12 cellular contexts compared by ENCODE assay signal in the genomic region with DNA sequence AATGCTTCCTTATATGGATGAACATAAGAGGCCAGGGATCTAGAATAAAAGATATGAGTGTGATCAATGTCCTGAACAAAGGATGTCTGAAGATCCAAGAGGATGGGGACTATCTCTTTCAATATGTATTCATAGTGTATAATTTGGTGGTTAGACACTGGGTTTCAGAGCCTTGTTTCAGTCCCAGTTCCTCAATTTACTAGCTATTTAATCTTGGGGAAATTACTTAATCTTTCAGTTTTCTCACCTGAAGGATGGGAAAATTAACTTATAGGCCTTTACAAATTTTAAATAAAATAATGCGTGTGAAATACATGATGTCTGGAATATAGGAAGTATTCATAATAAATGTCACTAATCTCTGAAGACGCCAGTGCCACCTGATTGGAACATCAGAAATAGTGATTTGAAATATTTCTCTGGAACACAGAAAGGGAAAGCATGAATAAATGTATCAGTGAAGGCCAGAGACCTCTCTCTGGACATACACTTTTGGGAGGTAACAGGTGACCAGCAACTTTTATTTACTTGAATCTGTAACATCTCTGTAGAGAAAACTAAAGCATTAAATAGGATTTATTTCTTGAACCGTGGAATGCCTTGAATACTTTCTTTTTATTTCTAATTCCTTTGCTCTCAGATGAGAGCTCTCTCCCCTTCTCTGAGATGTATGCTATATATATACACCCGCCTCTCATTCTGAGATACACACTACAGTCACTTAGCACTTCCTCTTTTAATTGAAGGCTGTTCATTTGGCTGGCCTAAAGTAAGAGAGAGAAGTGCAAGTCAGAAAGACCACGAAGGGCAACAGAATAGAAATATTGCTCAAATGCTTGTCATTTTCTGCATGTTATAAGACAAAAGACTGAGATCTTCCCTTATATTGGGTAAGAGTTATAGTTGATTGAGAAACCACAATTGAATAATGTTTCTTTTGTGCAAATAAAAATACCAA.
DNase-seq lines count a peak whose midpoint lies in the region; ATAC-seq, FAIRE-seq and TF ChIP-seq lines count a peak whose summit lies in the region.
"Had no signal": no experiment of that assay in that cellular context is flagged by ENCODE, and none has a peak within 500 bp of the region (broad histone marks: within the 10 kb centered on the region; RNA-seq: fewer than 3 reads in every experiment).

No MANE protein-coding gene starts in this region.

- no peaks in the 10 kb centered on the region for H4K20me1 ChIP-seq in mammary epithelial cell (ENCODE audit: insufficient read depth, low read length)

- H2AFZ ChIP-seq in mammary epithelial cell (ENCODE audit: low read depth, low read length), result no peak overlapping the region

- H3K4me2 ChIP-seq in mammary epithelial cell (ENCODE audit: insufficient read depth, low read depth, low read length), result peak overlapping the region; percentile 52

- in situ Hi-C loops in mammary epithelial cell (cut with MboI; ENCODE audit: low sequenced_read_pairs in 2 of 2), result no loop called here

- H3K4me1 ChIP-seq in mammary epithelial cell (ENCODE audit: insufficient read depth, low read length), result peaks cover 16% of the 10 kb centered on the region

- H3K4me3 ChIP-seq in mammary epithelial cell (replicated peaks in 1 of 3; ENCODE audit: insufficient read depth in 1 of 3, low read depth in 2 of 3, low read length in 3 of 3), result no peak overlapping the region

- ATAC-seq in GM21717 (IDR thresholded peaks at IDR 0.05; ENCODE audit: unreplicated experiment) (peak; percentile 98), HG03460 (IDR thresholded peaks at IDR 0.05; ENCODE audit: unreplicated experiment) (peak; percentile 99), left ventricle myocardium superior (no peak)
- ATAC-seq in activated CD8-positive, alpha-beta T cell treated with anti-CD3 and anti-CD28 coated beads, Interleukin-2, amount 10 ng/mL, durations not matched to agents 7 days and 5 days, result no peak

- BruUV-seq in mammary epithelial cell (replicated peaks; lab: Mats Ljungman, UMichigan), result no TSS peak

- H3K4me3 Mint-ChIP-seq in activated CD8-positive, alpha-beta T cell treated with anti-CD3 and anti-CD28 coated beads, Interleukin-2, amount 10 ng/mL, durations not matched to agents 7 days and 5 days, result no peak overlapping the region

- H3K79me2 ChIP-seq in mammary epithelial cell (ENCODE audit: insufficient read depth, low read length), result no peaks in the 10 kb centered on the region

- no peak for TF ChIP-seq CTCF in mammary epithelial cell (conservative IDR thresholded peaks at IDR 0.05 in 1 of 2, IDR thresholded peaks at IDR 0.05 in 1 of 2; ENCODE audit: extremely low read depth in 1 of 2, insufficient read depth in 1 of 2, low read depth in 1 of 2, low read length in 2 of 2)

- peak; percentile 77 for FAIRE-seq in GM18507 (lab: Jason Lieb, UNC)

- no peaks in the 10 kb centered on the region for H3K36me3 Mint-ChIP-seq in activated CD8-positive, alpha-beta T cell treated with anti-CD3 and anti-CD28 coated beads, Interleukin-2, amount 10 ng/mL, durations not matched to agents 7 days and 5 days (ENCODE audit: low read depth)

- no peaks in the 10 kb centered on the region for H3K36me3 ChIP-seq in mammary epithelial cell (ENCODE audit: insufficient read depth, low read length)
- H3K36me3 ChIP-seq: neutrophil had no signal

- H3K27ac ChIP-seq in mammary epithelial cell (ENCODE audit: insufficient read depth, low read depth, low read length), result no peak overlapping the region
- H3K27ac ChIP-seq: neutrophil had no signal

- POLR2A ChIA-PET in activated CD8-positive, alpha-beta T cell treated with anti-CD3 and anti-CD28 coated beads, Interleukin-2, amount 10 ng/mL, durations not matched to agents 7 days and 5 days (lab: Charles Lee), result no interaction called here

- intact Hi-C loops in mammary epithelial cell (cut with micrococcal nuclease) (loop anchor here (2.0 kb wide), 1 partner anchor 37 kb away; no protein-coding TSS in a partner anchor), left ventricle myocardium superior (cut with micrococcal nuclease) (no loop called here)

- H3K27ac Mint-ChIP-seq in activated CD8-positive, alpha-beta T cell treated with anti-CD3 and anti-CD28 coated beads, Interleukin-2, amount 10 ng/mL, durations not matched to agents 7 days and 5 days, result no peak overlapping the region

- CTCF ChIA-PET in mammary epithelial cell (lab: Charles Lee; ENCODE audit: low non-redundant PET), result no interaction called here
- CTCF ChIA-PET in activated CD8-positive, alpha-beta T cell treated with anti-CD3 and anti-CD28 coated beads, Interleukin-2, amount 10 ng/mL, durations not matched to agents 7 days and 5 days (lab: Charles Lee), result no interaction called here

- no peaks in the 10 kb centered on the region for H3K4me1 Mint-ChIP-seq in activated CD8-positive, alpha-beta T cell treated with anti-CD3 and anti-CD28 coated beads, Interleukin-2, amount 10 ng/mL, durations not matched to agents 7 days and 5 days (ENCODE audit: low read depth)

- no peak overlapping the region for H3K9ac ChIP-seq in mammary epithelial cell (ENCODE audit: insufficient read depth, low read length)

- no peaks in the 10 kb centered on the region for H3K27me3 ChIP-seq in mammary epithelial cell (ENCODE audit: insufficient read depth, low read length)
- H3K27me3 ChIP-seq: neutrophil had no signal

- H3K27me3 Mint-ChIP-seq in activated CD8-positive, alpha-beta T cell treated with anti-CD3 and anti-CD28 coated beads, Interleukin-2, amount 10 ng/mL, durations not matched to agents 7 days and 5 days (ENCODE audit: low read depth), result no peaks in the 10 kb centered on the region

- dilution Hi-C loops in mammary epithelial cell (cut with HindIII; ENCODE audit: low sequenced_read_pairs), result no loop called here

- H3K9me3 ChIP-seq in mammary epithelial cell (replicated peaks; ENCODE audit: insufficient read depth, low read length), result no peaks in the 10 kb centered on the region
- H3K9me3 ChIP-seq: neutrophil had no signal

- peak; percentile 12 for DNase-seq in GM18507 (ENCODE audit: extremely low spot score, insufficient read length, low read depth)
- peak; percentile 33 for DNase-seq in mammary epithelial cell
- no peak for DNase-seq in activated CD4-positive, alpha-beta T cell treated with anti-CD3 and anti-CD28 coated beads for 48 hours
- no peak for DNase-seq in left ventricle myocardium superior
- DNase-seq in activated CD8-positive, alpha-beta T cell treated with anti-CD3 and anti-CD28 coated beads, Interleukin-2, amount 10 ng/mL, durations not matched to agents 7 days and 5 days, result no peak
- no peak for DNase-seq in NCI-H2171 treated with DMSO at 0.1 percent for 48 hours (lab: John Stamatoyannopoulos, UW)
- DNase-seq: activated naive CD4-positive, alpha-beta T cell treated with anti-CD3 and anti-CD28 coated beads, Interleukin-2, amount 50 U/mL, for 16 hours; DMS53; stimulated activated naive CD4-positive, alpha-beta T cell treated with Interleukin-2 at 50 U/mL for 16 hours had no signal

- WGBS in mammary epithelial cell (ENCODE audit: low coverage, missing lambda C conversion rate), result 68% methylated on average over 5 of the region's 5 CpGs

- H3K9me3 Mint-ChIP-seq in activated CD8-positive, alpha-beta T cell treated with anti-CD3 and anti-CD28 coated beads, Interleukin-2, amount 10 ng/mL, durations not matched to agents 7 days and 5 days (ENCODE audit: insufficient read depth), result no peaks in the 10 kb centered on the region

Comparison
In these comparisons a context has a peak if more than half of its experiments do, and no peak if none do; other contexts are left out.
1. DNase-seq: peak in GM18507 (single experiment) and mammary epithelial cell (single experiment); none in activated CD4-positive, alpha-beta T cell treated with anti-CD3 and anti-CD28 coated beads for 48 hours (single experiment), left ventricle myocardium superior (single experiment), activated CD8-positive, alpha-beta T cell treated with anti-CD3 and anti-CD28 coated beads, Interleukin-2, amount 10 ng/mL, durations not matched to agents 7 days and 5 days (single experiment) and NCI-H2171 treated with DMSO at 0.1 percent for 48 hours (single experiment).
2. ATAC-seq: peak in GM21717 (single experiment) and HG03460 (single experiment); none in left ventricle myocardium superior (single experiment) and activated CD8-positive, alpha-beta T cell treated with anti-CD3 and anti-CD28 coated beads, Interleukin-2, amount 10 ng/mL, durations not matched to agents 7 days and 5 days (single experiment).